8 cellular contexts compared by ENCODE assay signal in genomic region chr1:24318988-24319863, GRCh38. TPM values are rescaled to one million over a fixed set of nuclear protein-coding genes. Genes with fewer than 3 reads are reported as not detected.
A peak's percentile ranks its signal among the peaks of the same experiment; 100 is the strongest.
DNase-seq lines count a peak whose midpoint lies in the region; ATAC-seq and TF ChIP-seq lines count a peak whose summit lies in the region.

GRHL3 (plus strand) TSS chr1:24319357; CDS start chr1:24319552, 195 bp downstream.

- DNase-seq in DMS 273 (lab: John Stamatoyannopoulos, UW; ENCODE audit: unreplicated experiment), result peak; percentile 47
- DNase-seq in DMS 273 treated with DMSO at 0.1 percent for 48 hours (lab: John Stamatoyannopoulos, UW), result no peak
- peak; percentile 75 for DNase-seq in PC-3
- peak; percentile 3 for DNase-seq in fibroblast of peridontal ligament (ENCODE audit: extremely low read depth)
- no peak for DNase-seq in skeletal muscle cell (ENCODE audit: low read depth)
- no peak for DNase-seq in pons (ENCODE audit: low spot score)

- H3K9me3 ChIP-seq in PC-3 (ENCODE audit: low read length), result no peaks in the 10 kb centered on the region

- no peak for TF ChIP-seq CTCF in PC-3 (conservative IDR thresholded peaks at IDR 0.05; ENCODE audit: low read depth, low read length)

- POLR2A ChIA-PET in PC-3 (lab: Charles Lee; ENCODE audit: unreplicated experiment), result interaction anchor here (0.6 kb wide), 1 partner anchor 66 kb away, joined by 4 read pairs; no protein-coding TSS in a partner anchor

- H4K20me1 ChIP-seq in PC-3 (ENCODE audit: low read length), result no peaks in the 10 kb centered on the region

- H3K4me2 ChIP-seq in PC-3 (ENCODE audit: low read length), result peak within 1 kb of the TSS; percentile 82

- ATAC-seq in PC-3, result peak; percentile 57
- ATAC-seq in HG02759 (IDR thresholded peaks at IDR 0.05; ENCODE audit: unreplicated experiment), result no peak
- no peak for ATAC-seq in GM21723 (IDR thresholded peaks at IDR 0.05; ENCODE audit: unreplicated experiment)

- H3K36me3 ChIP-seq in PC-3 (ENCODE audit: low read depth, low read length), result no peaks in the 10 kb centered on the region

- H2AFZ ChIP-seq in PC-3 (ENCODE audit: low read length), result peak within 1 kb of the TSS; percentile 48

- intact Hi-C loops in PC-3 (cut with micrococcal nuclease), result no loop called here

- H3K27ac ChIP-seq in PC-3 (ENCODE audit: low read length), result peak within 1 kb of the TSS; percentile 55

- H3K9me2 ChIP-seq in PC-3 (replicated peaks; ENCODE audit: low read length), result no peaks in the 10 kb centered on the region

- no peaks in the 10 kb centered on the region for H3F3A ChIP-seq in PC-3 (ENCODE audit: low read length, unreplicated experiment)

- H3K4me3 ChIP-seq in PC-3 (ENCODE audit: low read length) (peak within 1 kb of the TSS; percentile 61), skeletal muscle cell (ENCODE audit: low read depth, low read length) (peak within 1 kb of the TSS; percentile 17)

- peak within 1 kb of the TSS; percentile 46 for H3K9ac ChIP-seq in PC-3 (ENCODE audit: low read length)

- H3K4me1 ChIP-seq in PC-3 (ENCODE audit: insufficient read depth, low read length), result peaks cover 72% of the 10 kb centered on the region

- CTCF ChIA-PET in PC-3 (lab: Charles Lee), result interaction anchor here (0.5 to 2.8 kb wide), 3 partner anchors 65 to 117 kb away, joined by 3 to 10 read pairs (median 4); no protein-coding TSS in a partner anchor

- H3K27me3 ChIP-seq in PC-3 (ENCODE audit: low read length), result no peaks in the 10 kb centered on the region

- BruUV-seq in PC-3 (replicated peaks; lab: Mats Ljungman, UMichigan), result TSS peak; percentile 80

- H3K79me2 ChIP-seq in PC-3 (ENCODE audit: low read length), result no peaks in the 10 kb centered on the region

RNA-seq across cellular contexts. Expression of gene GRHL3, which starts in this region (rescaled TPM):
- total RNA-seq in PC-3 (2014; rRNA removed), result 3.5 and 7.8 TPM in 2 replicates

Comparison
In these comparisons a context has a peak if more than half of its experiments do, and no peak if none do; other contexts are left out.
1. DNase-seq: peak in DMS 273 (single experiment), PC-3 (single experiment) and fibroblast of peridontal ligament (single experiment); none in DMS 273 treated with DMSO at 0.1 percent for 48 hours (single experiment), skeletal muscle cell (single experiment) and pons (single experiment).